In genomic region chr10:44967596-44967995, GRCh38 we compare ENCODE assay signal across 10 cellular contexts. TPM values are rescaled to one million over a fixed set of nuclear protein-coding genes. Genes with fewer than 3 reads are reported as not detected.
A peak's percentile ranks its signal among the peaks of the same experiment; 100 is the strongest.
DNase-seq lines count a peak whose midpoint lies in the region; ATAC-seq and TF ChIP-seq lines count a peak whose summit lies in the region.
"Had no signal": no experiment of that assay in that cellular context is flagged by ENCODE, and none has a peak within 500 bp of the region (broad histone marks: within the 10 kb centered on the region; RNA-seq: fewer than 3 reads in every experiment).

No MANE protein-coding gene starts in this region.

- no peak for TF ChIP-seq POLR2A in prostate gland (IDR thresholded peaks at IDR 0.05)

- H3K4me3 ChIP-seq in HL-60 (replicated peaks; ENCODE audit: insufficient read depth, low read length) (no peak overlapping the region), prostate gland (no peak overlapping the region)

- ATAC-seq in activated naive CD8-positive, alpha-beta T cell treated with anti-CD3 and anti-CD28 coated beads, Interleukin-2, amount 50 U/mL, for 24 hours: no peak
- ATAC-seq in left lobe of liver (no peak), HG03139 (IDR thresholded peaks at IDR 0.05; ENCODE audit: unreplicated experiment) (no peak)
- ATAC-seq in stimulated activated naive B cell treated with anti-CD40 and anti-IgM and Interleukin-4, amounts not matched to agents 10 μg/mL and 1 μg/mL and 100 μg/mL, for 72 hours (replicated peaks): peak; percentile 6 to 13

- WGBS in prostate gland: 89% methylated on average over 4 of the region's 4 CpGs

- intact Hi-C loops in prostate gland (cut with DNase I): no loop called here

- no peaks in the 10 kb centered on the region for H3K9me3 Mint-ChIP-seq in activated naive CD8-positive, alpha-beta T cell treated with anti-CD3 and anti-CD28 coated beads, Interleukin-2, amount 50 U/mL, for 24 hours
- no peaks in the 10 kb centered on the region for H3K9me3 Mint-ChIP-seq in stimulated activated naive B cell treated with anti-CD40 and anti-IgM and Interleukin-4, amounts not matched to agents 10 μg/mL and 1 μg/mL and 100 μg/mL, for 72 hours

- peaks cover 51% of the 10 kb centered on the region for H3K4me1 Mint-ChIP-seq in activated naive CD8-positive, alpha-beta T cell treated with anti-CD3 and anti-CD28 coated beads, Interleukin-2, amount 50 U/mL, for 24 hours
- H3K4me1 Mint-ChIP-seq in stimulated activated naive B cell treated with anti-CD40 and anti-IgM and Interleukin-4, amounts not matched to agents 10 μg/mL and 1 μg/mL and 100 μg/mL, for 72 hours: peaks cover 65 to 69% of the 10 kb centered on the region in 2 donors

- H3K36me3 Mint-ChIP-seq in activated naive CD8-positive, alpha-beta T cell treated with anti-CD3 and anti-CD28 coated beads, Interleukin-2, amount 50 U/mL, for 24 hours (ENCODE audit: low read depth): no peaks in the 10 kb centered on the region
- peaks cover 0 to 4% of the 10 kb centered on the region in 2 donors for H3K36me3 Mint-ChIP-seq in stimulated activated naive B cell treated with anti-CD40 and anti-IgM and Interleukin-4, amounts not matched to agents 10 μg/mL and 1 μg/mL and 100 μg/mL, for 72 hours

- no peaks in the 10 kb centered on the region for H3K36me3 ChIP-seq in prostate gland

- DNase-seq in HL-60 (ENCODE audit: low read depth in 1 of 2, low spot score in 1 of 2): peak; percentile 68 to 82
- DNase-seq in activated naive CD8-positive, alpha-beta T cell treated with anti-CD3 and anti-CD28 coated beads, Interleukin-2, amount 50 U/mL, for 24 hours: no peak
- peak; percentile 44 for DNase-seq in left lobe of liver (ENCODE audit: low spot score)
- no peak for DNase-seq in stimulated activated naive B cell treated with anti-CD40 and anti-IgM and Interleukin-4, amounts not matched to agents 10 μg/mL and 1 μg/mL and 100 μg/mL, for 72 hours
- DNase-seq in effector CD8-positive, alpha-beta T cell (lab: John Stamatoyannopoulos, UW): no peak
- no peak for DNase-seq in inferior parietal cortex (ENCODE audit: extremely low spot score)
- DNase-seq in prostate gland (ENCODE audit: low spot score): no peak
- DNase-seq: DMS 273 treated with DMSO at 0.1 percent for 48 hours had no signal

- H3K9me3 ChIP-seq in prostate gland: no peaks in the 10 kb centered on the region

- H3K4me1 ChIP-seq in prostate gland (replicated peaks): peaks cover 11% of the 10 kb centered on the region

- no peaks in the 10 kb centered on the region for H3K27me3 ChIP-seq in HL-60 (ENCODE audit: insufficient read depth, poor library complexity, severe bottlenecking)
- H3K27me3 ChIP-seq in prostate gland (replicated peaks; ENCODE audit: insufficient read depth): no peaks in the 10 kb centered on the region

- TF ChIP-seq CTCF in HL-60 (IDR thresholded peaks at IDR 0.05; ENCODE audit: insufficient read depth, low read length) (no peak), prostate gland (IDR thresholded peaks at IDR 0.05) (no peak)

- peak overlapping the region; percentile 2 for H3K4me3 Mint-ChIP-seq in activated naive CD8-positive, alpha-beta T cell treated with anti-CD3 and anti-CD28 coated beads, Interleukin-2, amount 50 U/mL, for 24 hours
- peak overlapping the region; percentile 30 to 61 for H3K4me3 Mint-ChIP-seq in stimulated activated naive B cell treated with anti-CD40 and anti-IgM and Interleukin-4, amounts not matched to agents 10 μg/mL and 1 μg/mL and 100 μg/mL, for 72 hours

- peak overlapping the region; percentile 97 for H3K27ac ChIP-seq in HL-60 (replicated peaks)
- no peak overlapping the region for H3K27ac ChIP-seq in prostate gland

- H3K27me3 Mint-ChIP-seq in activated naive CD8-positive, alpha-beta T cell treated with anti-CD3 and anti-CD28 coated beads, Interleukin-2, amount 50 U/mL, for 24 hours: peaks cover under 1% of the 10 kb centered on the region
- peaks cover 3 to 6% of the 10 kb centered on the region in 2 donors for H3K27me3 Mint-ChIP-seq in stimulated activated naive B cell treated with anti-CD40 and anti-IgM and Interleukin-4, amounts not matched to agents 10 μg/mL and 1 μg/mL and 100 μg/mL, for 72 hours

- H3K27ac Mint-ChIP-seq in activated naive CD8-positive, alpha-beta T cell treated with anti-CD3 and anti-CD28 coated beads, Interleukin-2, amount 50 U/mL, for 24 hours: peak overlapping the region; percentile 72
- peak overlapping the region; percentile 75 for H3K27ac Mint-ChIP-seq in stimulated activated naive B cell treated with anti-CD40 and anti-IgM and Interleukin-4, amounts not matched to agents 10 μg/mL and 1 μg/mL and 100 μg/mL, for 72 hours

RNA-seq across cellular contexts. Expression of gene RASSF4, which starts 8.0 kb away (rescaled TPM):
- total RNA-seq in left lobe of liver: 25.0 TPM
- total RNA-seq in prostate gland: 10 to 100 TPM in 1 of 2 donors, 1 to 10 TPM in 1; 6.1 to 31.0 TPM

RNA-seq across cellular contexts. Expression of gene DEPP1, which starts 11.0 kb away (rescaled TPM):
- 6.8 TPM for total RNA-seq in left lobe of liver
- total RNA-seq in prostate gland: 100 to 1,000 TPM in 1 of 2 donors, 10 to 100 TPM in 1; 27.2 to 144 TPM

RNA-seq across cellular contexts. Expression of gene ZNF22, which starts 33.1 kb away (rescaled TPM):
- total RNA-seq in left lobe of liver (12.9 TPM), prostate gland (10 to 100 TPM; 15.8 to 24.2 TPM)

RNA-seq across cellular contexts. Expression of gene TMEM72, which starts 56.5 kb away (rescaled TPM):
- total RNA-seq in left lobe of liver (not detected), prostate gland (1 to 10 TPM in 1 of 2 donors, not detected in 1; 1.6 TPM)
- total RNA-seq: H7 had no signal

Comparison
In these comparisons a context has a peak if more than half of its experiments do, and no peak if none do; other contexts are left out.
1. DNase-seq: peak in HL-60 (2 of 2) and left lobe of liver (single experiment); none in activated naive CD8-positive, alpha-beta T cell treated with anti-CD3 and anti-CD28 coated beads, Interleukin-2, amount 50 U/mL, for 24 hours (single experiment), stimulated activated naive B cell treated with anti-CD40 and anti-IgM and Interleukin-4, amounts not matched to agents 10 μg/mL and 1 μg/mL and 100 μg/mL, for 72 hours (single experiment), effector CD8-positive, alpha-beta T cell (single experiment), inferior parietal cortex (single experiment) and prostate gland (single experiment).
2. ATAC-seq: peak in stimulated activated naive B cell treated with anti-CD40 and anti-IgM and Interleukin-4, amounts not matched to agents 10 μg/mL and 1 μg/mL and 100 μg/mL, for 72 hours (2 of 2); none in activated naive CD8-positive, alpha-beta T cell treated with anti-CD3 and anti-CD28 coated beads, Interleukin-2, amount 50 U/mL, for 24 hours (single experiment), left lobe of liver (single experiment) and HG03139 (single experiment).